In genomic region chr4:153555730-153556440, GRCh38 we compare ENCODE assay signal across 11 cellular contexts.
DNase-seq lines count a peak whose midpoint lies in the region; ATAC-seq and TF ChIP-seq lines count a peak whose summit lies in the region.
"Had no signal": no experiment of that assay in that cellular context is flagged by ENCODE, and none has a peak within 500 bp of the region (broad histone marks: within the 10 kb centered on the region; RNA-seq: fewer than 3 reads in every experiment).

No MANE protein-coding gene starts in this region.

- peaks cover 0 to 2% (median 0%) of the 10 kb centered on the region in 8 donors for H3K9me3 Mint-ChIP-seq in CD4-positive, alpha-beta memory T cell
- peaks cover 5% of the 10 kb centered on the region for H3K9me3 Mint-ChIP-seq in activated CD4-positive, alpha-beta memory T cell treated with anti-CD3 and anti-CD28 coated beads, Interleukin-2, amount 10 ng/mL, durations not matched to agents 7 days and 5 days

- H3K27ac Mint-ChIP-seq in CD4-positive, alpha-beta memory T cell = peak overlapping the region in 4 of 7 donors; percentile 24 to 87 (median 52)
- H3K27ac Mint-ChIP-seq in activated CD4-positive, alpha-beta memory T cell treated with anti-CD3 and anti-CD28 coated beads, Interleukin-2, amount 10 ng/mL, durations not matched to agents 7 days and 5 days = no peak overlapping the region
- H3K27ac Mint-ChIP-seq: nephron progenitor cell had no signal

- H3K4me1 ChIP-seq in CD4-positive, alpha-beta memory T cell (ENCODE audit: insufficient read depth, low read length) = no peaks in the 10 kb centered on the region
- H3K4me1 ChIP-seq in cardiac muscle cell (ENCODE audit: low read depth) (peaks cover 15% of the 10 kb centered on the region), prostate gland (replicated peaks) (peaks cover 6% of the 10 kb centered on the region)

- H3K36me3 Mint-ChIP-seq in CD4-positive, alpha-beta memory T cell = peaks cover 50 to 68% of the 10 kb centered on the region in 2 donors
- peaks cover 41% of the 10 kb centered on the region for H3K36me3 Mint-ChIP-seq in activated CD4-positive, alpha-beta memory T cell treated with anti-CD3 and anti-CD28 coated beads, Interleukin-2, amount 10 ng/mL, durations not matched to agents 7 days and 5 days (ENCODE audit: low read depth)

- TF ChIP-seq CTCF in WI38 (IDR thresholded peaks at IDR 0.05; ENCODE audit: low read depth, low read length) = no peak
- TF ChIP-seq CTCF in cardiac muscle cell (IDR thresholded peaks at IDR 0.05; ENCODE audit: low read depth, low read length) = no peak
- TF ChIP-seq CTCF in prostate gland (IDR thresholded peaks at IDR 0.05) = no peak

- no peak overlapping the region for H3K4me3 ChIP-seq in CD4-positive, alpha-beta memory T cell (ENCODE audit: low read length in 2 of 2)
- H3K4me3 ChIP-seq in WI38 (ENCODE audit: low read depth, low read length) = 0 out of 2 replicates have a peak overlapping the region, but pooled peaks have one; percentile 26
- H3K4me3 ChIP-seq in cardiac muscle cell = no peak overlapping the region
- no peak overlapping the region for H3K4me3 ChIP-seq in prostate gland

- no peak overlapping the region for H3K27ac ChIP-seq in CD4-positive, alpha-beta memory T cell (ENCODE audit: low read depth, low read length)
- H3K27ac ChIP-seq in cardiac muscle cell (no peak overlapping the region), prostate gland (no peak overlapping the region)

- TF ChIP-seq POLR2A in prostate gland (IDR thresholded peaks at IDR 0.05) = no peak

- peaks cover 34% of the 10 kb centered on the region for H3K36me3 ChIP-seq in CD4-positive, alpha-beta memory T cell (ENCODE audit: insufficient read depth, low read length)
- no peaks in the 10 kb centered on the region for H3K36me3 ChIP-seq in cardiac muscle cell
- H3K36me3 ChIP-seq in prostate gland = no peaks in the 10 kb centered on the region

- no peak for ATAC-seq in GM21723 (IDR thresholded peaks at IDR 0.05; ENCODE audit: unreplicated experiment)
- no peak for ATAC-seq in HG03097 (IDR thresholded peaks at IDR 0.05; ENCODE audit: low FRiP score, unreplicated experiment)

- no peaks in the 10 kb centered on the region for H3K9me3 ChIP-seq in CD4-positive, alpha-beta memory T cell (ENCODE audit: control insufficient read depth in 1 of 2, low read length in 2 of 2)
- no peaks in the 10 kb centered on the region for H3K9me3 ChIP-seq in cardiac muscle cell (ENCODE audit: low read depth)
- H3K9me3 ChIP-seq in prostate gland = no peaks in the 10 kb centered on the region

- H3K27me3 Mint-ChIP-seq in CD4-positive, alpha-beta memory T cell = no peaks in the 10 kb centered on the region
- H3K27me3 Mint-ChIP-seq in activated CD4-positive, alpha-beta memory T cell treated with anti-CD3 and anti-CD28 coated beads, Interleukin-2, amount 10 ng/mL, durations not matched to agents 7 days and 5 days = no peaks in the 10 kb centered on the region

- POLR2A ChIA-PET in CD4-positive, alpha-beta memory T cell (lab: Charles Lee; ENCODE audit: partially characterized antibody) = interaction anchor here (1.0 kb wide), 1 partner anchor 72 kb away, joined by 3 read pairs; no protein-coding TSS in a partner anchor
- POLR2A ChIA-PET in activated CD4-positive, alpha-beta memory T cell treated with anti-CD3 and anti-CD28 coated beads, Interleukin-2, amount 10 ng/mL, durations not matched to agents 7 days and 5 days (lab: Charles Lee) = no interaction called here

- CTCF ChIA-PET in CD4-positive, alpha-beta memory T cell (lab: Charles Lee; ENCODE audit: partially characterized antibody) = interaction anchor here (1.0 to 2.2 kb wide), 3 partner anchors 18 to 210 kb away, joined by 3 to 13 read pairs (median 4); no protein-coding TSS in a partner anchor
- CTCF ChIA-PET in activated CD4-positive, alpha-beta memory T cell treated with anti-CD3 and anti-CD28 coated beads, Interleukin-2, amount 10 ng/mL, durations not matched to agents 7 days and 5 days (lab: Charles Lee) = interaction anchor here (1.5 kb wide), 1 partner anchor 18 kb away, joined by 4 read pairs; no protein-coding TSS in a partner anchor

- H3K27me3 ChIP-seq in CD4-positive, alpha-beta memory T cell (ENCODE audit: insufficient read depth, low read length) = no peaks in the 10 kb centered on the region
- H3K27me3 ChIP-seq in cardiac muscle cell = no peaks in the 10 kb centered on the region
- no peaks in the 10 kb centered on the region for H3K27me3 ChIP-seq in prostate gland (replicated peaks; ENCODE audit: insufficient read depth)

- no peak for DNase-seq in CD4-positive, alpha-beta memory T cell
- DNase-seq in cardiac muscle cell (ENCODE audit: low read depth in 1 of 2, low spot score in 1 of 2) = peak; percentile 86 to 94
- DNase-seq in prostate gland (ENCODE audit: low spot score) = peak; percentile 34
- DNase-seq in C1 segment of cervical spinal cord (lab: John Stamatoyannopoulos, UW) = no peak
- no peak for DNase-seq in activated CD4-positive, alpha-beta memory T cell treated with anti-CD3 and anti-CD28 coated beads, Interleukin-2, amount 10 ng/mL, durations not matched to agents 7 days and 5 days
- DNase-seq: NCI-H1436, nephron progenitor cell, SHP77 had no signal

- intact Hi-C loops in CD4-positive, alpha-beta memory T cell (cut with micrococcal nuclease) = no loop called here
- intact Hi-C loops in prostate gland (cut with DNase I) = no loop called here

- no peak overlapping the region for H3K4me3 Mint-ChIP-seq in CD4-positive, alpha-beta memory T cell
- no peak overlapping the region for H3K4me3 Mint-ChIP-seq in activated CD4-positive, alpha-beta memory T cell treated with anti-CD3 and anti-CD28 coated beads, Interleukin-2, amount 10 ng/mL, durations not matched to agents 7 days and 5 days
- H3K4me3 Mint-ChIP-seq: nephron progenitor cell had no signal

- H3K4me1 Mint-ChIP-seq in CD4-positive, alpha-beta memory T cell = peaks cover 29 to 43% (median 37%) of the 10 kb centered on the region in 4 donors
- peaks cover 9% of the 10 kb centered on the region for H3K4me1 Mint-ChIP-seq in activated CD4-positive, alpha-beta memory T cell treated with anti-CD3 and anti-CD28 coated beads, Interleukin-2, amount 10 ng/mL, durations not matched to agents 7 days and 5 days

- WGBS in prostate gland = 23% methylated on average over 5 of the region's 5 CpGs

Comparison
In these comparisons a context has a peak if more than half of its experiments do, and no peak if none do; other contexts are left out.
1. DNase-seq: peak in cardiac muscle cell (2 of 2) and prostate gland (single experiment); none in CD4-positive, alpha-beta memory T cell (0 of 5), C1 segment of cervical spinal cord (0 of 14) and activated CD4-positive, alpha-beta memory T cell treated with anti-CD3 and anti-CD28 coated beads, Interleukin-2, amount 10 ng/mL, durations not matched to agents 7 days and 5 days (single experiment).